ENCODE assay signal across 25 cellular contexts in genomic region chrX:112784692-112785091, GRCh38. TPM values are rescaled to one million over a fixed set of nuclear protein-coding genes. Genes with fewer than 3 reads are reported as not detected.
DNase-seq lines count a peak whose midpoint lies in the region; ATAC-seq and TF ChIP-seq lines count a peak whose summit lies in the region.
"Had no signal": no experiment of that assay in that cellular context is flagged by ENCODE, and none has a peak within 500 bp of the region (broad histone marks: within the 10 kb centered on the region; RNA-seq: fewer than 3 reads in every experiment).

No MANE protein-coding gene starts in this region.

- no peak for TF ChIP-seq CTCF in VCaP (conservative IDR thresholded peaks at IDR 0.05)

- ATAC-seq in HG02642 (IDR thresholded peaks at IDR 0.05; ENCODE audit: poor library complexity, unreplicated experiment), result no peak
- ATAC-seq: GM23338, Right ventricle myocardium inferior had no signal

- 0 out of 2 replicates have a peak overlapping the region, but pooled peaks have one; percentile 9 for H3K27ac ChIP-seq in VCaP
- H3K27ac ChIP-seq: KMS-11, PC-9, SJSA1 had no signal

- DNase-seq in cerebellum (ENCODE audit: low spot score) (peak; percentile 1), medulla oblongata (ENCODE audit: extremely low spot score) (peak; percentile 54), putamen (ENCODE audit: low spot score) (peak; percentile 53), NCI-H187 (lab: John Stamatoyannopoulos, UW) (no peak), SW 1271 (lab: John Stamatoyannopoulos, UW) (no peak), NCI-H128 (lab: John Stamatoyannopoulos, UW; ENCODE audit: unreplicated experiment) (no peak)
- DNase-seq: BE2C; DMS153; DND-41; H9; MM.1S; NCI-H1417; NCI-H1694 treated with DMSO at 0.1 percent for 48 hours; NCI-H2171 treated with DMSO at 0.1 percent for 48 hours; NCI-H345; NCI-H510A treated with DMSO at 0.1 percent for 48 hours; NCI-H82; NK-92 treated with Interleukin-12 subunit alpha and Interleukin-12 subunit beta, amount 100 ng/mL, for 24 hours; PC-9 had no signal

RNA-seq across cellular contexts. Expression of gene AMOT, which starts 55.9 kb away (rescaled TPM):
- 15.4 TPM for total RNA-seq in cerebellum

Comparison
In these comparisons a context has a peak if more than half of its experiments do, and no peak if none do; other contexts are left out.
1. DNase-seq: peak in cerebellum (single experiment), medulla oblongata (single experiment) and putamen (single experiment); none in NCI-H187 (0 of 2), SW 1271 (0 of 2) and NCI-H128 (single experiment).